In genomic region chr6:3549314-3549940, GRCh38 we compare ENCODE assay signal across 17 cellular contexts.
A peak's percentile ranks its signal among the peaks of the same experiment; 100 is the strongest.
DNase-seq lines count a peak whose midpoint lies in the region; ATAC-seq, FAIRE-seq and TF ChIP-seq lines count a peak whose summit lies in the region.
"Had no signal": no experiment of that assay in that cellular context is flagged by ENCODE, and none has a peak within 500 bp of the region (broad histone marks: within the 10 kb centered on the region; RNA-seq: fewer than 3 reads in every experiment).

No MANE protein-coding gene starts in this region.

- TF ChIP-seq RAD21 in A549 (conservative IDR thresholded peaks at IDR 0.05 in 1 of 2, IDR thresholded peaks at IDR 0.05 in 1 of 2) (no peak), SK-N-SH (IDR thresholded peaks at IDR 0.05; ENCODE audit: low read length) (no peak)

- no peaks in the 10 kb centered on the region for H3K9me2 ChIP-seq in SK-N-SH

- in situ Hi-C loops in gastrocnemius medialis (cut with MboI; ENCODE audit: low sequenced_read_pairs in 4 of 4) = no loop called here

- H3K4me1 ChIP-seq in A549 (peaks cover 7% of the 10 kb centered on the region; the same call in 2 of the 3 replicates), Peyer's patch (peaks cover 0 to 13% (median 0%) of the 10 kb centered on the region in 4 donors), esophagus muscularis mucosa (no peaks in the 10 kb centered on the region), gastrocnemius medialis (no peaks in the 10 kb centered on the region), SK-N-SH (ENCODE audit: control insufficient read depth in 1 of 2, insufficient read depth in 2 of 2, low read depth in 1 of 2, low read length in 1 of 2) (no peaks in the 10 kb centered on the region)
- H3K4me1 ChIP-seq: left lung, uterus had no signal

- H2AFZ ChIP-seq in SK-N-SH (ENCODE audit: low read depth) = no peak overlapping the region

- TF ChIP-seq CTCF in A549 (IDR thresholded peaks at IDR 0.05) (no peak), Peyer's patch (IDR thresholded peaks at IDR 0.05) (peak in 3 of 6 experiments; percentile 16 to 42 (median 19)), esophagus muscularis mucosa (IDR thresholded peaks at IDR 0.05) (no peak), gastrocnemius medialis (IDR thresholded peaks at IDR 0.05 in 4 of 5, conservative IDR thresholded peaks at IDR 0.05 in 1 of 5) (no peak), SK-N-SH (IDR thresholded peaks at IDR 0.05) (no peak)

- CTCF ChIA-PET in A549 (lab: Yijun Ruan, JAX) (no interaction called here), SK-N-SH (lab: Yijun Ruan, JAX) (no interaction called here)

- intact Hi-C loops in esophagus muscularis mucosa (cut with DNase I) (no loop called here), gastrocnemius medialis (cut with DNase I; ENCODE audit: low total_unique reads) (no loop called here)

- H3K79me2 ChIP-seq in SK-N-SH (ENCODE audit: insufficient read depth) = no peaks in the 10 kb centered on the region

- ATAC-seq in A549 (peak in 1 of 2 experiments; percentile 71; a peak in 1 of 6 replicates), gastrocnemius medialis (no peak), HG03439 (IDR thresholded peaks at IDR 0.05; ENCODE audit: unreplicated experiment) (no peak)
- ATAC-seq: left lung, T-helper 17 cell had no signal

- FAIRE-seq in A549 (lab: Jason Lieb, UNC) = no peak
- FAIRE-seq: G401.6 had no signal

- H3K27ac ChIP-seq in A549 = no peak overlapping the region
- peak overlapping the region in 3 of 4 donors; percentile 9 to 80 (median 46) for H3K27ac ChIP-seq in Peyer's patch
- H3K27ac ChIP-seq in esophagus muscularis mucosa (replicated peaks in 1 of 4) = no peak overlapping the region
- no peak overlapping the region for H3K27ac ChIP-seq in gastrocnemius medialis
- no peak overlapping the region for H3K27ac ChIP-seq in SK-N-SH (ENCODE audit: low read depth in 2 of 2, low read length in 1 of 2)
- H3K27ac ChIP-seq: dorsolateral prefrontal cortex, left lung, uterus had no signal

- peaks cover 17% of the 10 kb centered on the region; the same call in 2 of the 3 replicates for H3K9me3 ChIP-seq in A549
- no peaks in the 10 kb centered on the region for H3K9me3 ChIP-seq in Peyer's patch
- H3K9me3 ChIP-seq in esophagus muscularis mucosa = peaks cover 0 to 17% (median 15%) of the 10 kb centered on the region in 4 donors
- peaks cover 0 to 6% (median 3%) of the 10 kb centered on the region in 3 donors for H3K9me3 ChIP-seq in gastrocnemius medialis
- no peaks in the 10 kb centered on the region for H3K9me3 ChIP-seq in SK-N-SH
- H3K9me3 ChIP-seq: uterus had no signal

- H3K27me3 ChIP-seq in Peyer's patch (no peaks in the 10 kb centered on the region), esophagus muscularis mucosa (no peaks in the 10 kb centered on the region), gastrocnemius medialis (no peaks in the 10 kb centered on the region), SK-N-SH (ENCODE audit: insufficient read depth) (no peaks in the 10 kb centered on the region; the same call in 1 of the 2 replicates)
- H3K27me3 ChIP-seq: dorsolateral prefrontal cortex, left lung, uterus had no signal

- DNase-seq in A549 (ENCODE audit: low read depth in 1 of 2, low spot score in 1 of 2) (no peak), HT1080 (ENCODE audit: low read depth) (peak; percentile 12), Peyer's patch (peak in 1 of 3 donors; percentile 76), esophagus muscularis mucosa (ENCODE audit: extremely low spot score) (peak; percentile 42), gastrocnemius medialis (no peak), SK-N-SH (no peak), occipital lobe (lab: John Stamatoyannopoulos, UW) (no peak)
- DNase-seq: activated CD4-positive, CD25-positive, alpha-beta regulatory T cell; CD8-positive, alpha-beta memory T cell; dorsolateral prefrontal cortex; left lung; NK-92 treated with Interleukin-12 subunit alpha and Interleukin-12 subunit beta, amount 100 ng/mL, for 24 hours; SHP77; T-helper 17 cell; uterus had no signal

- H3K9ac ChIP-seq in SK-N-SH = no peak overlapping the region

- POLR2A ChIA-PET in A549 (lab: Yijun Ruan, JAX) = no interaction called here
- POLR2A ChIA-PET in SK-N-SH (lab: Yijun Ruan, JAX) = no interaction called here

- H3K4me3 ChIP-seq in A549 (no peak overlapping the region), Peyer's patch (no peak overlapping the region), esophagus muscularis mucosa (no peak overlapping the region), gastrocnemius medialis (no peak overlapping the region), SK-N-SH (ENCODE audit: low read depth in 2 of 2, low read length in 1 of 2) (no peak overlapping the region)
- H3K4me3 ChIP-seq: dorsolateral prefrontal cortex, left lung, uterus had no signal

- H3K36me3 ChIP-seq in Peyer's patch (no peaks in the 10 kb centered on the region), esophagus muscularis mucosa (no peaks in the 10 kb centered on the region), gastrocnemius medialis (no peaks in the 10 kb centered on the region), SK-N-SH (replicated peaks in 1 of 2; ENCODE audit: control insufficient read depth in 1 of 2, insufficient read depth in 2 of 2, low read length in 1 of 2) (no peaks in the 10 kb centered on the region)
- H3K36me3 ChIP-seq: left lung, uterus had no signal

- TF ChIP-seq POLR2A in A549 (IDR thresholded peaks at IDR 0.05; ENCODE audit: low read length) = no peak
- TF ChIP-seq POLR2A in Peyer's patch (IDR thresholded peaks at IDR 0.05) = no peak
- TF ChIP-seq POLR2A in esophagus muscularis mucosa (IDR thresholded peaks at IDR 0.05; ENCODE audit: low read depth) = no peak
- TF ChIP-seq POLR2A in gastrocnemius medialis (IDR thresholded peaks at IDR 0.05) = no peak

- no peak for TF ChIP-seq EP300 in A549 (IDR thresholded peaks at IDR 0.05)
- TF ChIP-seq EP300 in esophagus muscularis mucosa (IDR thresholded peaks at IDR 0.05) = no peak
- no peak for TF ChIP-seq EP300 in SK-N-SH (IDR thresholded peaks at IDR 0.05; ENCODE audit: borderline replicate concordance in 1 of 2, low read depth in 1 of 2, low read length in 1 of 2)

- H3K4me2 ChIP-seq in A549 = no peak overlapping the region
- H3K4me2 ChIP-seq in SK-N-SH = no peak overlapping the region

- 65% methylated on average over 7 of the region's 7 CpGs for WGBS in A549 (ENCODE audit: missing lambda C conversion rate)
- WGBS in esophagus muscularis mucosa = 89% methylated on average over 7 of the region's 7 CpGs
- 26% methylated on average over 7 of the region's 7 CpGs for WGBS in SK-N-SH (ENCODE audit: low lambda C conversion rate)

- no peaks in the 10 kb centered on the region for H3F3A ChIP-seq in SK-N-SH (replicated peaks; ENCODE audit: insufficient read depth)

- no peaks in the 10 kb centered on the region for H4K20me1 ChIP-seq in SK-N-SH (ENCODE audit: insufficient read depth)

TF ChIP-seq in A549, 52 proteins besides CTCF, POLR2A, EP300 and RAD21:
- TF ChIP-seq MAFK (IDR thresholded peaks at IDR 0.05; ENCODE audit: partially characterized antibody) (peak; percentile 67), ZSCAN20 (CRISPR knock-in tag; IDR thresholded peaks at IDR 0.05) (no peak), HOXA7 (CRISPR knock-in tag; IDR thresholded peaks at IDR 0.05) (no peak), MYC (IDR thresholded peaks at IDR 0.05; ENCODE audit: borderline replicate concordance, low read length) (no peak), HOXB13 (CRISPR knock-in tag; IDR thresholded peaks at IDR 0.05; ENCODE audit: low read depth) (no peak), NR3C1 (IDR thresholded peaks at IDR 0.05) (no peak), JUN (IDR thresholded peaks at IDR 0.05) (no peak), HOXB5 (CRISPR knock-in tag; IDR thresholded peaks at IDR 0.05) (no peak)

TF ChIP-seq in SK-N-SH, 30 proteins besides CTCF, POLR2A, EP300 and RAD21 (continues in another document):
- TF ChIP-seq POLR2AphosphoS5 (IDR thresholded peaks at IDR 0.05; ENCODE audit: low read depth, low read length) (no peak), ZBTB33 (IDR thresholded peaks at IDR 0.05; ENCODE audit: borderline replicate concordance, low read depth) (no peak), CHD2 (IDR thresholded peaks at IDR 0.05; ENCODE audit: low read length, partially characterized antibody) (no peak), JUND (IDR thresholded peaks at IDR 0.05) (no peak), ELF1 (IDR thresholded peaks at IDR 0.05) (no peak), FOSL2 (IDR thresholded peaks at IDR 0.05; ENCODE audit: borderline replicate concordance, low read depth) (no peak), FOXJ3 (CRISPR knock-in tag; IDR thresholded peaks at IDR 0.05) (no peak), EZH2phosphoT487 (IDR thresholded peaks at IDR 0.05; ENCODE audit: borderline replicate concordance, low read depth) (no peak), USF1 (IDR thresholded peaks at IDR 0.05; ENCODE audit: borderline replicate concordance, low read depth) (no peak), MEF2A (IDR thresholded peaks at IDR 0.05; ENCODE audit: borderline replicate concordance, low read depth) (no peak), TAF1 (IDR thresholded peaks at IDR 0.05; ENCODE audit: borderline replicate concordance, low read depth, low read length) (no peak)

Comparison
In these comparisons a context has a peak if more than half of its experiments do, and no peak if none do; other contexts are left out.
1. DNase-seq: peak in HT1080 (single experiment) and esophagus muscularis mucosa (single experiment); none in A549 (0 of 2), gastrocnemius medialis (0 of 2), SK-N-SH (single experiment) and occipital lobe (single experiment).
2. H3K27ac ChIP-seq: peak in Peyer's patch (3 of 4); none in A549 (0 of 2), esophagus muscularis mucosa (0 of 4), gastrocnemius medialis (0 of 4) and SK-N-SH (0 of 2).